ENCODE assay signal across 11 cellular contexts in genomic region chr17:2075336-2076056, GRCh38. TPM values are rescaled to one million over a fixed set of nuclear protein-coding genes. Genes with fewer than 3 reads are reported as not detected.
DNase-seq lines count a peak whose midpoint lies in the region; ATAC-seq, FAIRE-seq and TF ChIP-seq lines count a peak whose summit lies in the region.
"Had no signal": no experiment of that assay in that cellular context is flagged by ENCODE, and none has a peak within 500 bp of the region (broad histone marks: within the 10 kb centered on the region; RNA-seq: fewer than 3 reads in every experiment).

No MANE protein-coding gene starts in this region.

- no peak for DNase-seq in activated CD8-positive, alpha-beta memory T cell treated with anti-CD3 and anti-CD28 coated beads, Interleukin-2, amount 10 ng/mL, durations not matched to agents 7 days and 5 days
- no peak for DNase-seq in activated CD8-positive, alpha-beta memory T cell treated with anti-CD3 and anti-CD28 coated beads for 24 hours
- DNase-seq in natural killer cell = no peak
- peak; percentile 67 to 76 for DNase-seq in uterus
- no peak for DNase-seq in HTR-8/SVneo (ENCODE audit: insufficient read length, low spot score)
- DNase-seq: kidney glomerular epithelial cell, NCI-H1105 had no signal

- peaks cover 3 to 13% of the 10 kb centered on the region in 2 donors for H3K4me1 ChIP-seq in esophagus (ENCODE audit: control insufficient read depth in 2 of 2, insufficient read depth in 2 of 2, low read length in 1 of 2)
- H3K4me1 ChIP-seq in uterus = peaks cover 4 to 27% of the 10 kb centered on the region in 2 donors

- no peak for TF ChIP-seq POLR2A in uterus (IDR thresholded peaks at IDR 0.05)

- no peaks in the 10 kb centered on the region for H3K27me3 Mint-ChIP-seq in activated CD8-positive, alpha-beta memory T cell treated with anti-CD3 and anti-CD28 coated beads, Interleukin-2, amount 10 ng/mL, durations not matched to agents 7 days and 5 days
- no peaks in the 10 kb centered on the region for H3K27me3 Mint-ChIP-seq in natural killer cell (ENCODE audit: low read depth in 2 of 2)
- H3K27me3 Mint-ChIP-seq: central memory CD8-positive, alpha-beta T cell had no signal

- H3K36me3 ChIP-seq in esophagus (ENCODE audit: control insufficient read depth in 2 of 2, insufficient read depth in 2 of 2, low read length in 1 of 2) (peaks cover 0 to 23% of the 10 kb centered on the region in 2 donors), uterus (no peaks in the 10 kb centered on the region)

- H3K9me3 ChIP-seq in esophagus (ENCODE audit: control insufficient read depth in 2 of 2, insufficient read depth in 1 of 2, low read depth in 1 of 2, low read length in 1 of 2) (no peaks in the 10 kb centered on the region), uterus (no peaks in the 10 kb centered on the region)

- H3K27ac ChIP-seq in esophagus (ENCODE audit: low read depth in 2 of 2, low read length in 1 of 2) = peak overlapping the region; percentile 5 to 54
- peak overlapping the region; percentile 87 to 93 for H3K27ac ChIP-seq in uterus

- CTCF ChIA-PET in activated CD8-positive, alpha-beta memory T cell treated with anti-CD3 and anti-CD28 coated beads, Interleukin-2, amount 10 ng/mL, durations not matched to agents 7 days and 5 days (lab: Charles Lee) = interaction anchor here (0.6 to 2.1 kb wide), 9 partner anchors 12 to 404 kb away, joined by 3 to 7 read pairs (median 3); no protein-coding TSS in a partner anchor

- H3K4me1 Mint-ChIP-seq in activated CD8-positive, alpha-beta memory T cell treated with anti-CD3 and anti-CD28 coated beads, Interleukin-2, amount 10 ng/mL, durations not matched to agents 7 days and 5 days = peaks cover 55% of the 10 kb centered on the region
- peaks cover 15 to 20% of the 10 kb centered on the region in 2 donors for H3K4me1 Mint-ChIP-seq in natural killer cell

- H3K27me3 ChIP-seq in esophagus (ENCODE audit: control insufficient read depth in 1 of 2, insufficient read depth in 2 of 2, low read length in 2 of 2) (no peaks in the 10 kb centered on the region), uterus (no peaks in the 10 kb centered on the region)

- no peak overlapping the region for H3K4me3 Mint-ChIP-seq in activated CD8-positive, alpha-beta memory T cell treated with anti-CD3 and anti-CD28 coated beads, Interleukin-2, amount 10 ng/mL, durations not matched to agents 7 days and 5 days
- H3K4me3 Mint-ChIP-seq in natural killer cell = peak overlapping the region; percentile 55
- H3K4me3 Mint-ChIP-seq: central memory CD8-positive, alpha-beta T cell had no signal

- H3K4me3 ChIP-seq in esophagus (ENCODE audit: low read depth in 1 of 2, low read length in 2 of 2) (no peak overlapping the region), uterus (no peak overlapping the region)

- peak overlapping the region; percentile 56 for H3K27ac Mint-ChIP-seq in activated CD8-positive, alpha-beta memory T cell treated with anti-CD3 and anti-CD28 coated beads, Interleukin-2, amount 10 ng/mL, durations not matched to agents 7 days and 5 days
- peak overlapping the region; percentile 63 to 81 for H3K27ac Mint-ChIP-seq in natural killer cell

- peaks cover 45% of the 10 kb centered on the region for H3K36me3 Mint-ChIP-seq in activated CD8-positive, alpha-beta memory T cell treated with anti-CD3 and anti-CD28 coated beads, Interleukin-2, amount 10 ng/mL, durations not matched to agents 7 days and 5 days
- H3K36me3 Mint-ChIP-seq in natural killer cell = no peaks in the 10 kb centered on the region

- H3K9me3 Mint-ChIP-seq in activated CD8-positive, alpha-beta memory T cell treated with anti-CD3 and anti-CD28 coated beads, Interleukin-2, amount 10 ng/mL, durations not matched to agents 7 days and 5 days (ENCODE audit: low read depth) = no peaks in the 10 kb centered on the region
- no peaks in the 10 kb centered on the region for H3K9me3 Mint-ChIP-seq in natural killer cell
- H3K9me3 Mint-ChIP-seq: central memory CD8-positive, alpha-beta T cell had no signal

- WGBS in esophagus, 2 donors = 39 to 46% methylated on average over 13 of the region's 13 CpGs

- intact Hi-C loops in natural killer cell (cut with micrococcal nuclease) = no loop called here
- intact Hi-C loops in uterus (cut with DNase I; ENCODE audit: low total_unique reads) = no loop called here

- peak; percentile 37 for ATAC-seq in activated CD8-positive, alpha-beta memory T cell treated with anti-CD3 and anti-CD28 coated beads, Interleukin-2, amount 10 ng/mL, durations not matched to agents 7 days and 5 days
- ATAC-seq in natural killer cell (peak; percentile 51 to 81 (median 76)), HG03135 (IDR thresholded peaks at IDR 0.05; ENCODE audit: unreplicated experiment) (no peak), GM21515 (IDR thresholded peaks at IDR 0.05; ENCODE audit: unreplicated experiment) (no peak)

- FAIRE-seq in HTR-8/SVneo (lab: Jason Lieb, UNC) = no peak

- TF ChIP-seq CTCF in natural killer cell (IDR thresholded peaks at IDR 0.05) (no peak), uterus (IDR thresholded peaks at IDR 0.05) (peak in 2 of 4 experiments; percentile 18 to 37)

RNA-seq across cellular contexts. Expression of gene HIC1, which starts 20.6 kb away (rescaled TPM):
- total RNA-seq in activated CD8-positive, alpha-beta memory T cell treated with anti-CD3 and anti-CD28 coated beads, Interleukin-2, amount 10 ng/mL, durations not matched to agents 7 days and 5 days = 100 to 1,000 TPM in 1 of 2 experiments, 10 to 100 TPM in 1; 88.5 to 122 TPM
- polyA plus RNA-seq in esophagus = 1 to 10 TPM; 1.4 to 1.6 TPM
- total RNA-seq in natural killer cell = 10 to 100 TPM; 19.2 to 26.4 (median 20.7) TPM
- total RNA-seq in uterus = 10 to 100 TPM; 21.8 to 86.9 (median 54.2) TPM

RNA-seq across cellular contexts. Expression of gene OVCA2, which starts 33.7 kb away (rescaled TPM):
- total RNA-seq in activated CD8-positive, alpha-beta memory T cell treated with anti-CD3 and anti-CD28 coated beads, Interleukin-2, amount 10 ng/mL, durations not matched to agents 7 days and 5 days = 10 to 100 TPM; 31.7 to 42.2 TPM
- 10 to 100 TPM; 38.4 to 55.6 TPM for polyA plus RNA-seq in esophagus
- total RNA-seq in natural killer cell (10 to 100 TPM; 27.9 to 33.8 (median 28.5) TPM), uterus (10 to 100 TPM in 3 of 4 donors, 1 to 10 TPM in 1; 7.9 to 27.4 (median 19.8) TPM)

RNA-seq across cellular contexts. Expression of gene DPH1, which starts 45.5 kb away (rescaled TPM):
- 10 to 100 TPM; 29.2 to 37.5 TPM for total RNA-seq in activated CD8-positive, alpha-beta memory T cell treated with anti-CD3 and anti-CD28 coated beads, Interleukin-2, amount 10 ng/mL, durations not matched to agents 7 days and 5 days
- polyA plus RNA-seq in esophagus = 10 to 100 TPM; 18.8 to 21.0 TPM
- total RNA-seq in natural killer cell = 10 to 100 TPM; 60.2 to 65.2 (median 63.2) TPM
- 100 to 1,000 TPM in 1 of 4 donors, 10 to 100 TPM in 3; 26.8 to 121 (median 49.1) TPM for total RNA-seq in uterus

RNA-seq across cellular contexts. Expression of gene RTN4RL1, which starts 50.4 kb away (rescaled TPM):
- under 1 TPM; 0.09 to 0.45 TPM for total RNA-seq in activated CD8-positive, alpha-beta memory T cell treated with anti-CD3 and anti-CD28 coated beads, Interleukin-2, amount 10 ng/mL, durations not matched to agents 7 days and 5 days
- polyA plus RNA-seq in esophagus = 1 to 10 TPM in 1 of 2 donors, under 1 TPM in 1; 0.89 to 2.0 TPM
- total RNA-seq in natural killer cell (under 1 TPM in 2 of 3 donors, not detected in 1; 0.15 to 0.23 TPM), uterus (1 to 10 TPM in 3 of 4 donors, not detected in 1; 1.4 to 4.9 (median 1.9) TPM)

Comparison
In these comparisons a context has a peak if more than half of its experiments do, and no peak if none do; other contexts are left out.
1. ATAC-seq: peak in activated CD8-positive, alpha-beta memory T cell treated with anti-CD3 and anti-CD28 coated beads, Interleukin-2, amount 10 ng/mL, durations not matched to agents 7 days and 5 days (single experiment) and natural killer cell (3 of 3); none in HG03135 (single experiment) and GM21515 (single experiment).
2. DNase-seq: peak in uterus (2 of 2); none in activated CD8-positive, alpha-beta memory T cell treated with anti-CD3 and anti-CD28 coated beads, Interleukin-2, amount 10 ng/mL, durations not matched to agents 7 days and 5 days (single experiment), activated CD8-positive, alpha-beta memory T cell treated with anti-CD3 and anti-CD28 coated beads for 24 hours (single experiment), natural killer cell (single experiment) and HTR-8/SVneo (single experiment).